In the genomic region with DNA sequence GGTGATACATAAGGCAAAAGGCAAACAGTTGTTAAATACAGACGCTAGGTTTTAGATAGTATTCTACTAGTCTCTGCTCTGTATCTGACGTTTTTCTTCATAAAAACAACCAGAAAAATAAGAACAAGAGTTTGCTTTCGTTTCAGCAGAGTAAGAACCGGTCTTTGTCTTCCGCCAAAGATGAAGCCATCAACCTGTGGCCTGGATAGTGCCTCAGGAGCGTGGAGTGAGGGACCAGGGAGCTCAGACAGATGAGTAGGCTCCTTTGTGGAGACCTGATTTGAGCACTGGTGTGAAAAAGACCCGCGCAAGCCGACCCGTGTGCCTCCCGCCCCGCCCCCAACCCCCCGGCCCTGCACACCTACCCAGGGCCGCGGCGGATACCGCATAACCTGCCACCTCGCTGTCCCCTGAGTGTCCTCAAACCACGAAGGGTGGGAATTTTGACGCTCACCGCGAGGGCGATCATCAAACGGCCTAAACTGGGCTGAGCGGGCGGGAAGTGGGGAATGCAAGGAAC, we compare ENCODE assay signal across 1 cellular context.
A peak's percentile ranks its signal among the peaks of the same experiment; 100 is the strongest.
TF ChIP-seq lines count a peak whose summit lies in the region.

No MANE protein-coding gene starts in this region.

TF ChIP-seq in HepG2, 621 proteins besides CTCF, POLR2A, EP300 and RAD21 (continued from another document):
- TF ChIP-seq, protein P1, sequence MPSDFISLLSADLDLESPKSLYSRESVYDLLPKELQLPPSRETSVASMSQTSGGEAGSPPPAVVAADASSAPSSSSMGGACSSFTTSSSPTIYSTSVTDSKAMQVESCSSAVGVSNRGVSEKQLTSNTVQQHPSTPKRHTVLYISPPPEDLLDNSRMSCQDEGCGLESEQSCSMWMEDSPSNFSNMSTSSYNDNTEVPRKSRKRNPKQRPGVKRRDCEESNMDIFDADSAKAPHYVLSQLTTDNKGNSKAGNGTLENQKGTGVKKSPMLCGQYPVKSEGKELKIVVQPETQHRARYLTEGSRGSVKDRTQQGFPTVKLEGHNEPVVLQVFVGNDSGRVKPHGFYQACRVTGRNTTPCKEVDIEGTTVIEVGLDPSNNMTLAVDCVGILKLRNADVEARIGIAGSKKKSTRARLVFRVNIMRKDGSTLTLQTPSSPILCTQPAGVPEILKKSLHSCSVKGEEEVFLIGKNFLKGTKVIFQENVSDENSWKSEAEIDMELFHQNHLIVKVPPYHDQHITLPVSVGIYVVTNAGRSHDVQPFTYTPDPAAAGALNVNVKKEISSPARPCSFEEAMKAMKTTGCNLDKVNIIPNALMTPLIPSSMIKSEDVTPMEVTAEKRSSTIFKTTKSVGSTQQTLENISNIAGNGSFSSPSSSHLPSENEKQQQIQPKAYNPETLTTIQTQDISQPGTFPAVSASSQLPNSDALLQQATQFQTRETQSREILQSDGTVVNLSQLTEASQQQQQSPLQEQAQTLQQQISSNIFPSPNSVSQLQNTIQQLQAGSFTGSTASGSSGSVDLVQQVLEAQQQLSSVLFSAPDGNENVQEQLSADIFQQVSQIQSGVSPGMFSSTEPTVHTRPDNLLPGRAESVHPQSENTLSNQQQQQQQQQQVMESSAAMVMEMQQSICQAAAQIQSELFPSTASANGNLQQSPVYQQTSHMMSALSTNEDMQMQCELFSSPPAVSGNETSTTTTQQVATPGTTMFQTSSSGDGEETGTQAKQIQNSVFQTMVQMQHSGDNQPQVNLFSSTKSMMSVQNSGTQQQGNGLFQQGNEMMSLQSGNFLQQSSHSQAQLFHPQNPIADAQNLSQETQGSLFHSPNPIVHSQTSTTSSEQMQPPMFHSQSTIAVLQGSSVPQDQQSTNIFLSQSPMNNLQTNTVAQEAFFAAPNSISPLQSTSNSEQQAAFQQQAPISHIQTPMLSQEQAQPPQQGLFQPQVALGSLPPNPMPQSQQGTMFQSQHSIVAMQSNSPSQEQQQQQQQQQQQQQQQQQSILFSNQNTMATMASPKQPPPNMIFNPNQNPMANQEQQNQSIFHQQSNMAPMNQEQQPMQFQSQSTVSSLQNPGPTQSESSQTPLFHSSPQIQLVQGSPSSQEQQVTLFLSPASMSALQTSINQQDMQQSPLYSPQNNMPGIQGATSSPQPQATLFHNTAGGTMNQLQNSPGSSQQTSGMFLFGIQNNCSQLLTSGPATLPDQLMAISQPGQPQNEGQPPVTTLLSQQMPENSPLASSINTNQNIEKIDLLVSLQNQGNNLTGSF (CRISPR knock-in tag; IDR thresholded peaks at IDR 0.05), result no peak
- 0 out of 2 replicates have a peak, but pooled peaks have one; percentile 13 for TF ChIP-seq ZNF772 (CRISPR knock-in tag; IDR thresholded peaks at IDR 0.05)
- TF ChIP-seq SAFB2 (CRISPR knock-in tag; IDR thresholded peaks at IDR 0.05; ENCODE audit: borderline replicate concordance, low read depth), result 0 out of 2 replicates have a peak, but pooled peaks have one; percentile 71
- 0 out of 2 replicates have a peak, but pooled peaks have one; percentile 51 for TF ChIP-seq ZNF616 (CRISPR knock-in tag; IDR thresholded peaks at IDR 0.05; ENCODE audit: low read depth)
